1 cellular context compared by ENCODE assay signal in the genomic region with DNA sequence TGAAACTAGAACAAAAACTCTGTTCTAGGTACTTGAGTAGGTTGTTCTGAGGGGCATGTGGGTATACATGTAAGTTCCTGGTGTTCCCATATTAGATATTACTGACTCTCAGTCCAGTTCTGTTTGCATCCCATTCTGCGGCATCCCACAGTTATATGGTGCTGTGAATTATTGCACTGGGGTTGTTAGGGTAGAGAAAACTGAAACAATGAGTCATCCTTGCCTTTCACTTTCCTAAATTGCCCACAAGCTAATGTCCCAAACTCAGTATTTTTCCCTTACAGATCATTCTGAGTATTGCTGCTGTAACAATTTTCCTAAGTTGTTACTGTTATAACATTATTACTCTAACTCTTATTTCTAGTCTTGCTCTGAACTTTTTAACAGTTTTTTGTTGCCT.
TF ChIP-seq lines count a peak whose summit lies in the region.

No MANE protein-coding gene starts in this region.

TF ChIP-seq in GM12878, 131 proteins besides CTCF, POLR2A, EP300 and RAD21 (continued from another document):
- TF ChIP-seq SP1 (IDR thresholded peaks at IDR 0.05; ENCODE audit: low read depth, low read length), result no peak
- peak; percentile 88 to 90 for TF ChIP-seq IKZF2 (IDR thresholded peaks at IDR 0.05)
- TF ChIP-seq, protein P1, sequence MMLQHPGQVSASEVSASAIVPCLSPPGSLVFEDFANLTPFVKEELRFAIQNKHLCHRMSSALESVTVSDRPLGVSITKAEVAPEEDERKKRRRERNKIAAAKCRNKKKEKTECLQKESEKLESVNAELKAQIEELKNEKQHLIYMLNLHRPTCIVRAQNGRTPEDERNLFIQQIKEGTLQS (IDR thresholded peaks at IDR 0.05; ENCODE audit: borderline replicate concordance, extremely low read depth, low read depth, low read length), result no peak
- no peak for TF ChIP-seq SMARCA5 (IDR thresholded peaks at IDR 0.05)
- TF ChIP-seq, protein P2, sequence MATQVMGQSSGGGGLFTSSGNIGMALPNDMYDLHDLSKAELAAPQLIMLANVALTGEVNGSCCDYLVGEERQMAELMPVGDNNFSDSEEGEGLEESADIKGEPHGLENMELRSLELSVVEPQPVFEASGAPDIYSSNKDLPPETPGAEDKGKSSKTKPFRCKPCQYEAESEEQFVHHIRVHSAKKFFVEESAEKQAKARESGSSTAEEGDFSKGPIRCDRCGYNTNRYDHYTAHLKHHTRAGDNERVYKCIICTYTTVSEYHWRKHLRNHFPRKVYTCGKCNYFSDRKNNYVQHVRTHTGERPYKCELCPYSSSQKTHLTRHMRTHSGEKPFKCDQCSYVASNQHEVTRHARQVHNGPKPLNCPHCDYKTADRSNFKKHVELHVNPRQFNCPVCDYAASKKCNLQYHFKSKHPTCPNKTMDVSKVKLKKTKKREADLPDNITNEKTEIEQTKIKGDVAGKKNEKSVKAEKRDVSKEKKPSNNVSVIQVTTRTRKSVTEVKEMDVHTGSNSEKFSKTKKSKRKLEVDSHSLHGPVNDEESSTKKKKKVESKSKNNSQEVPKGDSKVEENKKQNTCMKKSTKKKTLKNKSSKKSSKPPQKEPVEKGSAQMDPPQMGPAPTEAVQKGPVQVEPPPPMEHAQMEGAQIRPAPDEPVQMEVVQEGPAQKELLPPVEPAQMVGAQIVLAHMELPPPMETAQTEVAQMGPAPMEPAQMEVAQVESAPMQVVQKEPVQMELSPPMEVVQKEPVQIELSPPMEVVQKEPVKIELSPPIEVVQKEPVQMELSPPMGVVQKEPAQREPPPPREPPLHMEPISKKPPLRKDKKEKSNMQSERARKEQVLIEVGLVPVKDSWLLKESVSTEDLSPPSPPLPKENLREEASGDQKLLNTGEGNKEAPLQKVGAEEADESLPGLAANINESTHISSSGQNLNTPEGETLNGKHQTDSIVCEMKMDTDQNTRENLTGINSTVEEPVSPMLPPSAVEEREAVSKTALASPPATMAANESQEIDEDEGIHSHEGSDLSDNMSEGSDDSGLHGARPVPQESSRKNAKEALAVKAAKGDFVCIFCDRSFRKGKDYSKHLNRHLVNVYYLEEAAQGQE (IDR thresholded peaks at IDR 0.05; ENCODE audit: low read depth, low read length), result no peak
- no peak for TF ChIP-seq ZNF622 (IDR thresholded peaks at IDR 0.05)
- no peak for TF ChIP-seq TCF12 (IDR thresholded peaks at IDR 0.05; ENCODE audit: low read depth, low read length)
- TF ChIP-seq MEF2A (IDR thresholded peaks at IDR 0.05; ENCODE audit: insufficient read depth, low read depth, low read length), result 0 out of 2 replicates have a peak, but pooled peaks have one; percentile 27
- TF ChIP-seq CBFB (IDR thresholded peaks at IDR 0.05; ENCODE audit: low read depth), result no peak
- TF ChIP-seq ATF7 (IDR thresholded peaks at IDR 0.05; ENCODE audit: low read depth), result peak; percentile 55; the same call in 1 of the 2 replicates
- TF ChIP-seq PAX5 (IDR thresholded peaks at IDR 0.05; ENCODE audit: borderline replicate concordance, low read depth, low read length), result peak; percentile 33; the same call in 1 of the 2 replicates
- TF ChIP-seq, protein P3, sequence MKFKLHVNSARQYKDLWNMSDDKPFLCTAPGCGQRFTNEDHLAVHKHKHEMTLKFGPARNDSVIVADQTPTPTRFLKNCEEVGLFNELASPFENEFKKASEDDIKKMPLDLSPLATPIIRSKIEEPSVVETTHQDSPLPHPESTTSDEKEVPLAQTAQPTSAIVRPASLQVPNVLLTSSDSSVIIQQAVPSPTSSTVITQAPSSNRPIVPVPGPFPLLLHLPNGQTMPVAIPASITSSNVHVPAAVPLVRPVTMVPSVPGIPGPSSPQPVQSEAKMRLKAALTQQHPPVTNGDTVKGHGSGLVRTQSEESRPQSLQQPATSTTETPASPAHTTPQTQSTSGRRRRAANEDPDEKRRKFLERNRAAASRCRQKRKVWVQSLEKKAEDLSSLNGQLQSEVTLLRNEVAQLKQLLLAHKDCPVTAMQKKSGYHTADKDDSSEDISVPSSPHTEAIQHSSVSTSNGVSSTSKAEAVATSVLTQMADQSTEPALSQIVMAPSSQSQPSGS (IDR thresholded peaks at IDR 0.05; ENCODE audit: low read length), result no peak; the same call in 1 of the 2 replicates
- peak; percentile 52; the same call in 1 of the 2 replicates for TF ChIP-seq DPF2 (IDR thresholded peaks at IDR 0.05)
- TF ChIP-seq, protein P4, sequence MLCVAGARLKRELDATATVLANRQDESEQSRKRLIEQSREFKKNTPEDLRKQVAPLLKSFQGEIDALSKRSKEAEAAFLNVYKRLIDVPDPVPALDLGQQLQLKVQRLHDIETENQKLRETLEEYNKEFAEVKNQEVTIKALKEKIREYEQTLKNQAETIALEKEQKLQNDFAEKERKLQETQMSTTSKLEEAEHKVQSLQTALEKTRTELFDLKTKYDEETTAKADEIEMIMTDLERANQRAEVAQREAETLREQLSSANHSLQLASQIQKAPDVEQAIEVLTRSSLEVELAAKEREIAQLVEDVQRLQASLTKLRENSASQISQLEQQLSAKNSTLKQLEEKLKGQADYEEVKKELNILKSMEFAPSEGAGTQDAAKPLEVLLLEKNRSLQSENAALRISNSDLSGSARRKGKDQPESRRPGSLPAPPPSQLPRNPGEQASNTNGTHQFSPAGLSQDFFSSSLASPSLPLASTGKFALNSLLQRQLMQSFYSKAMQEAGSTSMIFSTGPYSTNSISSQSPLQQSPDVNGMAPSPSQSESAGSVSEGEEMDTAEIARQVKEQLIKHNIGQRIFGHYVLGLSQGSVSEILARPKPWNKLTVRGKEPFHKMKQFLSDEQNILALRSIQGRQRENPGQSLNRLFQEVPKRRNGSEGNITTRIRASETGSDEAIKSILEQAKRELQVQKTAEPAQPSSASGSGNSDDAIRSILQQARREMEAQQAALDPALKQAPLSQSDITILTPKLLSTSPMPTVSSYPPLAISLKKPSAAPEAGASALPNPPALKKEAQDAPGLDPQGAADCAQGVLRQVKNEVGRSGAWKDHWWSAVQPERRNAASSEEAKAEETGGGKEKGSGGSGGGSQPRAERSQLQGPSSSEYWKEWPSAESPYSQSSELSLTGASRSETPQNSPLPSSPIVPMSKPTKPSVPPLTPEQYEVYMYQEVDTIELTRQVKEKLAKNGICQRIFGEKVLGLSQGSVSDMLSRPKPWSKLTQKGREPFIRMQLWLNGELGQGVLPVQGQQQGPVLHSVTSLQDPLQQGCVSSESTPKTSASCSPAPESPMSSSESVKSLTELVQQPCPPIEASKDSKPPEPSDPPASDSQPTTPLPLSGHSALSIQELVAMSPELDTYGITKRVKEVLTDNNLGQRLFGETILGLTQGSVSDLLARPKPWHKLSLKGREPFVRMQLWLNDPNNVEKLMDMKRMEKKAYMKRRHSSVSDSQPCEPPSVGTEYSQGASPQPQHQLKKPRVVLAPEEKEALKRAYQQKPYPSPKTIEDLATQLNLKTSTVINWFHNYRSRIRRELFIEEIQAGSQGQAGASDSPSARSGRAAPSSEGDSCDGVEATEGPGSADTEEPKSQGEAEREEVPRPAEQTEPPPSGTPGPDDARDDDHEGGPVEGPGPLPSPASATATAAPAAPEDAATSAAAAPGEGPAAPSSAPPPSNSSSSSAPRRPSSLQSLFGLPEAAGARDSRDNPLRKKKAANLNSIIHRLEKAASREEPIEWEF (IDR thresholded peaks at IDR 0.05; ENCODE audit: insufficient replicate concordance, low read depth, low read length), result no peak
- TF ChIP-seq ETV6 (conservative IDR thresholded peaks at IDR 0.05 in 1 of 2, IDR thresholded peaks at IDR 0.05 in 1 of 2; ENCODE audit: borderline replicate concordance in 1 of 2, low read depth in 1 of 2), result peak in 1 of 2 experiments; percentile 46; a peak in 1 of 4 replicates
- TF ChIP-seq IRF4 (IDR thresholded peaks at IDR 0.05; ENCODE audit: low read depth, low read length), result peak; percentile 67; the same call in 1 of the 2 replicates
- no peak for TF ChIP-seq ZNF24 (IDR thresholded peaks at IDR 0.05)
- TF ChIP-seq, protein P5, sequence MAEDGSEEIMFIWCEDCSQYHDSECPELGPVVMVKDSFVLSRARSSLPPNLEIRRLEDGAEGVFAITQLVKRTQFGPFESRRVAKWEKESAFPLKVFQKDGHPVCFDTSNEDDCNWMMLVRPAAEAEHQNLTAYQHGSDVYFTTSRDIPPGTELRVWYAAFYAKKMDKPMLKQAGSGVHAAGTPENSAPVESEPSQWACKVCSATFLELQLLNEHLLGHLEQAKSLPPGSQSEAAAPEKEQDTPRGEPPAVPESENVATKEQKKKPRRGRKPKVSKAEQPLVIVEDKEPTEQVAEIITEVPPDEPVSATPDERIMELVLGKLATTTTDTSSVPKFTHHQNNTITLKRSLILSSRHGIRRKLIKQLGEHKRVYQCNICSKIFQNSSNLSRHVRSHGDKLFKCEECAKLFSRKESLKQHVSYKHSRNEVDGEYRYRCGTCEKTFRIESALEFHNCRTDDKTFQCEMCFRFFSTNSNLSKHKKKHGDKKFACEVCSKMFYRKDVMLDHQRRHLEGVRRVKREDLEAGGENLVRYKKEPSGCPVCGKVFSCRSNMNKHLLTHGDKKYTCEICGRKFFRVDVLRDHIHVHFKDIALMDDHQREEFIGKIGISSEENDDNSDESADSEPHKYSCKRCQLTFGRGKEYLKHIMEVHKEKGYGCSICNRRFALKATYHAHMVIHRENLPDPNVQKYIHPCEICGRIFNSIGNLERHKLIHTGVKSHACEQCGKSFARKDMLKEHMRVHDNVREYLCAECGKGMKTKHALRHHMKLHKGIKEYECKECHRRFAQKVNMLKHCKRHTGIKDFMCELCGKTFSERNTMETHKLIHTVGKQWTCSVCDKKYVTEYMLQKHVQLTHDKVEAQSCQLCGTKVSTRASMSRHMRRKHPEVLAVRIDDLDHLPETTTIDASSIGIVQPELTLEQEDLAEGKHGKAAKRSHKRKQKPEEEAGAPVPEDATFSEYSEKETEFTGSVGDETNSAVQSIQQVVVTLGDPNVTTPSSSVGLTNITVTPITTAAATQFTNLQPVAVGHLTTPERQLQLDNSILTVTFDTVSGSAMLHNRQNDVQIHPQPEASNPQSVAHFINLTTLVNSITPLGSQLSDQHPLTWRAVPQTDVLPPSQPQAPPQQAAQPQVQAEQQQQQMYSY (CRISPR knock-in tag; IDR thresholded peaks at IDR 0.05), result no peak
- no peak for TF ChIP-seq EZH2 (IDR thresholded peaks at IDR 0.05; ENCODE audit: borderline replicate concordance, control insufficient read depth, low read depth, low read length)
- TF ChIP-seq, protein P6, sequence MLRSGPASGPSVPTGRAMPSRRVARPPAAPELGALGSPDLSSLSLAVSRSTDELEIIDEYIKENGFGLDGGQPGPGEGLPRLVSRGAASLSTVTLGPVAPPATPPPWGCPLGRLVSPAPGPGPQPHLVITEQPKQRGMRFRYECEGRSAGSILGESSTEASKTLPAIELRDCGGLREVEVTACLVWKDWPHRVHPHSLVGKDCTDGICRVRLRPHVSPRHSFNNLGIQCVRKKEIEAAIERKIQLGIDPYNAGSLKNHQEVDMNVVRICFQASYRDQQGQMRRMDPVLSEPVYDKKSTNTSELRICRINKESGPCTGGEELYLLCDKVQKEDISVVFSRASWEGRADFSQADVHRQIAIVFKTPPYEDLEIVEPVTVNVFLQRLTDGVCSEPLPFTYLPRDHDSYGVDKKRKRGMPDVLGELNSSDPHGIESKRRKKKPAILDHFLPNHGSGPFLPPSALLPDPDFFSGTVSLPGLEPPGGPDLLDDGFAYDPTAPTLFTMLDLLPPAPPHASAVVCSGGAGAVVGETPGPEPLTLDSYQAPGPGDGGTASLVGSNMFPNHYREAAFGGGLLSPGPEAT (IDR thresholded peaks at IDR 0.05; ENCODE audit: low read depth), result peak; percentile 66
- peak; percentile 89 for TF ChIP-seq IKZF1 (conservative IDR thresholded peaks at IDR 0.05)
- no peak for TF ChIP-seq TCF3 (IDR thresholded peaks at IDR 0.05; ENCODE audit: borderline replicate concordance, insufficient read depth, low read depth, low read length)
- TF ChIP-seq CEBPB (IDR thresholded peaks at IDR 0.05; ENCODE audit: borderline replicate concordance in 1 of 2, low read depth in 2 of 2, low read length in 2 of 2), result no peak
